18 cellular contexts compared by ENCODE assay signal in genomic region chrX:11040405-11040804, GRCh38.
A peak's percentile ranks its signal among the peaks of the same experiment; 100 is the strongest.
DNase-seq lines count a peak whose midpoint lies in the region; ATAC-seq and TF ChIP-seq lines count a peak whose summit lies in the region.
"Had no signal": no experiment of that assay in that cellular context is flagged by ENCODE, and none has a peak within 500 bp of the region (broad histone marks: within the 10 kb centered on the region; RNA-seq: fewer than 3 reads in every experiment).

No MANE protein-coding gene starts in this region.

- BruUV-seq in A673 (replicated peaks; lab: Mats Ljungman, UMichigan): no TSS peak

- no peaks in the 10 kb centered on the region for H3F3A ChIP-seq in GM23338 (replicated peaks; ENCODE audit: low read depth)

- H3K36me3 ChIP-seq in A673 (ENCODE audit: insufficient read depth, low read length, poor library complexity, severe bottlenecking) (no peaks in the 10 kb centered on the region), GM23338 (ENCODE audit: insufficient read depth) (no peaks in the 10 kb centered on the region)
- H3K36me3 ChIP-seq: HAP-1 had no signal

- no peaks in the 10 kb centered on the region for H4K20me1 ChIP-seq in GM23338 (replicated peaks; ENCODE audit: insufficient read depth)

- no peak for ATAC-seq in GM23338
- no peak for ATAC-seq in GM21526 (IDR thresholded peaks at IDR 0.05; ENCODE audit: low FRiP score, unreplicated experiment)
- no peak for ATAC-seq in GM19467 (IDR thresholded peaks at IDR 0.05; ENCODE audit: unreplicated experiment)

- H3K27me3 ChIP-seq in A673 (replicated peaks; ENCODE audit: insufficient read depth, low read depth, low read length, poor library complexity) (no peaks in the 10 kb centered on the region), GM23338 (ENCODE audit: insufficient read depth) (no peaks in the 10 kb centered on the region)

- H3K4me1 Mint-ChIP-seq in GM23338: no peaks in the 10 kb centered on the region
- H3K4me1 Mint-ChIP-seq: B cell; CD4-positive, alpha-beta memory T cell had no signal

- no peaks in the 10 kb centered on the region for H3K9me3 ChIP-seq in A673 (ENCODE audit: low read depth, low read length, poor library complexity, severe bottlenecking)
- H3K9me3 ChIP-seq: HAP-1 had no signal

- TF ChIP-seq CTCF in A673 (conservative IDR thresholded peaks at IDR 0.05; ENCODE audit: low read depth, low read length) (0 out of 2 replicates have a peak, but pooled peaks have one; percentile 9), GM23338 (conservative IDR thresholded peaks at IDR 0.05; ENCODE audit: low read depth in 2 of 2) (peak; percentile 20 to 37; a peak in 2 of 4 replicates), fibroblast of the aortic adventitia (IDR thresholded peaks at IDR 0.05; ENCODE audit: insufficient read depth, low read length) (peak; percentile 18)

- DNase-seq in A673 (ENCODE audit: low spot score) (no peak), GM23338 (ENCODE audit: low spot score) (no peak), astrocyte of the hippocampus (ENCODE audit: low read depth, low spot score) (peak; percentile 16), fibroblast of the aortic adventitia (ENCODE audit: low read depth) (peak; percentile 11), Kasumi-1 (lab: John Stamatoyannopoulos, UW) (no peak), hippocampal formation (lab: John Stamatoyannopoulos, UW) (no peak)
- DNase-seq: CD4-positive, alpha-beta memory T cell; DND-41; GDM1; NCI-H1417; NCI-H2029 treated with DMSO at 0.1 percent for 48 hours; NCI-H524 treated with DMSO at 0.1 percent for 48 hours; NK-92 treated with Interleukin-12 subunit alpha and Interleukin-12 subunit beta, amount 100 ng/mL, for 24 hours; OCI-M1 had no signal

- H3K27ac Mint-ChIP-seq in GM23338: no peak overlapping the region
- H3K27ac Mint-ChIP-seq: B cell; CD4-positive, alpha-beta memory T cell had no signal

- intact Hi-C loops in A673 (cut with micrococcal nuclease; ENCODE audit: unreplicated experiment): no loop called here

- no peak overlapping the region for H3K27ac ChIP-seq in A673 (ENCODE audit: low read depth, low read length, poor library complexity, severe bottlenecking)
- no peak overlapping the region for H3K27ac ChIP-seq in GM23338 (ENCODE audit: low read depth)

- H3K79me2 ChIP-seq in GM23338 (replicated peaks; ENCODE audit: insufficient read depth): no peaks in the 10 kb centered on the region

- no peaks in the 10 kb centered on the region for H3K9me2 ChIP-seq in GM23338 (ENCODE audit: insufficient read depth)

- H3K9me3 Mint-ChIP-seq in GM23338: no peaks in the 10 kb centered on the region

- H3K27me3 Mint-ChIP-seq in GM23338 (ENCODE audit: insufficient read depth, low read depth, poor library complexity): peaks cover 2% of the 10 kb centered on the region
- H3K27me3 Mint-ChIP-seq: B cell; CD4-positive, alpha-beta memory T cell had no signal

- no peak overlapping the region for H3K4me3 Mint-ChIP-seq in GM23338
- H3K4me3 Mint-ChIP-seq: B cell; CD4-positive, alpha-beta memory T cell had no signal

- CTCF ChIA-PET in A673 (lab: Charles Lee): no interaction called here

- no peaks in the 10 kb centered on the region for H3K36me3 Mint-ChIP-seq in GM23338 (ENCODE audit: low read depth)
- H3K36me3 Mint-ChIP-seq: CD4-positive, alpha-beta memory T cell had no signal

- H3K4me3 ChIP-seq in A673 (ENCODE audit: low read depth, low read length, poor library complexity, severe bottlenecking) (no peak overlapping the region), GM23338 (no peak overlapping the region), fibroblast of the aortic adventitia (ENCODE audit: low read depth, low read length) (no peak overlapping the region)
- H3K4me3 ChIP-seq: HAP-1 had no signal

- no peaks in the 10 kb centered on the region for H3K4me1 ChIP-seq in A673 (ENCODE audit: insufficient read depth, low read length, poor library complexity, severe bottlenecking)
- H3K4me1 ChIP-seq in GM23338 (ENCODE audit: insufficient read depth): peaks cover under 1% of the 10 kb centered on the region; the same call in 1 of the 2 replicates
- H3K4me1 ChIP-seq: HAP-1 had no signal

- H2AFZ ChIP-seq in GM23338: no peak overlapping the region

- POLR2A ChIA-PET in A673 (lab: Charles Lee; ENCODE audit: low non-redundant PET): no interaction called here

- H3K4me2 ChIP-seq in GM23338: no peak overlapping the region

TF ChIP-seq in GM23338, 12 proteins besides CTCF, POLR2A, EP300 and RAD21:
- TF ChIP-seq STAT1 (IDR thresholded peaks at IDR 0.05; ENCODE audit: unreplicated experiment) (no peak), POLR2AphosphoS5 (IDR thresholded peaks at IDR 0.05; ENCODE audit: low read depth) (no peak), EZH2 (IDR thresholded peaks at IDR 0.05; ENCODE audit: low read depth, unreplicated experiment) (no peak), ETS1 (IDR thresholded peaks at IDR 0.05) (no peak), ZNF114 (CRISPR knock-in tag; IDR thresholded peaks at IDR 0.05) (no peak)

Comparison
In these comparisons a context has a peak if more than half of its experiments do, and no peak if none do; other contexts are left out.
1. DNase-seq: peak in astrocyte of the hippocampus (single experiment) and fibroblast of the aortic adventitia (single experiment); none in A673 (single experiment), GM23338 (single experiment), Kasumi-1 (0 of 2) and hippocampal formation (0 of 2).
2. Peak in every context shown above with its lines, with median percentiles within 50 percentile points of each other: CTCF ChIP-seq.